8 cellular contexts compared by ENCODE assay signal in the genomic region with DNA sequence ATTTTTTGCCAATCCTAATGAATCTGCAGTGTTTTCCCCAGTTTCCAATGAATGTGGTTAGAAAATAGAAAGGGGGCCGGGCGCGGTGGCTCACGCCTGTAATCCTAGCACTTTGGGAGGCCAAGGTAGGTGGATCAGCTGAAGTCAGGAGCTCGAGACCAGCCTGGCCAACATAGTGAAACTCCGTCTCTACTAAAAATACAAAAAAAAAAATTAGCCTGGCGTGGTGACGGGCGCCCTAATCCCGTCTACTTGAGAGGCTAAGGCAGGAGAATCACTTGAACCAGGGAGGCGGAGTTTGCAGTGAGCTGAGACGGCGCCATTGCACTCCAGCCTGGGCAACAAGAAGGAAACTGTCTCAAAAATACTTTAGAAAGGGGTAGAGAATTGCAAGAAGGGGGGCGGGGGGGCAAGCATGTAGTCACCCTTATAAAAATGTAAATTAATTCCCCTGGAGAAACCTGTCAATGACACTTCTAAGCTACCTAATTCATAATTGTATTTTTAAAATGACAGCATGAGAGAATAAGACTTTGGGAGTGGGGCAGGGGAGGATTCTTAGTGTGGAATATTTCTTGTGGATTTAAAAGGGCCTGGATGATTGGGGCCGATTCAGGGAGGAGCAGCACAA. TPM values are rescaled to one million over a fixed set of nuclear protein-coding genes. Genes with fewer than 3 reads are reported as not detected.
DNase-seq lines count a peak whose midpoint lies in the region; ATAC-seq and TF ChIP-seq lines count a peak whose summit lies in the region.

No MANE protein-coding gene starts in this region.

- peak overlapping the region; percentile 99 for H3K27ac Mint-ChIP-seq in type B pancreatic cell

- H3K4me3 Mint-ChIP-seq in type B pancreatic cell = peak overlapping the region; percentile 99

- peaks cover 5% of the 10 kb centered on the region for H3K36me3 Mint-ChIP-seq in type B pancreatic cell

- H3K27ac ChIP-seq in heart left ventricle = peak overlapping the region in 3 of 12 donors; percentile 9 to 99 (median 97)
- H3K27ac ChIP-seq in adrenal gland = peak overlapping the region in 3 of 5 donors; percentile 92 to 99 (median 98)
- H3K27ac ChIP-seq in right lobe of liver = peak overlapping the region; percentile 99

- no peaks in the 10 kb centered on the region for H3K27me3 Mint-ChIP-seq in type B pancreatic cell

- peaks cover 27% of the 10 kb centered on the region for H3K4me1 Mint-ChIP-seq in type B pancreatic cell (ENCODE audit: unreplicated experiment)

- TF ChIP-seq CTCF in heart left ventricle (IDR thresholded peaks at IDR 0.05) = no peak
- no peak for TF ChIP-seq CTCF in adrenal gland (IDR thresholded peaks at IDR 0.05)
- TF ChIP-seq CTCF in right lobe of liver (IDR thresholded peaks at IDR 0.05) = no peak
- TF ChIP-seq CTCF in type B pancreatic cell (conservative IDR thresholded peaks at IDR 0.05) = no peak

- TF ChIP-seq POLR2A in heart left ventricle (IDR thresholded peaks at IDR 0.05) (no peak), adrenal gland (IDR thresholded peaks at IDR 0.05) (no peak), right lobe of liver (IDR thresholded peaks at IDR 0.05) (no peak)

- H3K27me3 ChIP-seq in heart left ventricle (no peaks in the 10 kb centered on the region), adrenal gland (no peaks in the 10 kb centered on the region), right lobe of liver (no peaks in the 10 kb centered on the region)

- DNase-seq in heart left ventricle = no peak
- DNase-seq in left ventricle myocardium superior = no peak
- peak in 2 of 7 donors; percentile 22 to 25 for DNase-seq in adrenal gland
- DNase-seq in right lobe of liver = no peak
- no peak for DNase-seq in type B pancreatic cell (ENCODE audit: extremely low spot score, unreplicated experiment)
- no peak for DNase-seq in islet precursor cell
- DNase-seq in NCI-H146 (lab: John Stamatoyannopoulos, UW) = no peak

- no peak for ATAC-seq in heart left ventricle
- no peak for ATAC-seq in left ventricle myocardium superior
- no peak for ATAC-seq in right lobe of liver
- no peak for ATAC-seq in GM21529 (IDR thresholded peaks at IDR 0.05; ENCODE audit: unreplicated experiment)

- H3K4me3 ChIP-seq in heart left ventricle (peak overlapping the region in 10 of 12 donors; percentile 59 to 100 (median 96)), adrenal gland (peak overlapping the region in 2 of 4 donors; percentile 33 to 84), right lobe of liver (peak overlapping the region; percentile 91 to 97 (median 93))

- intact Hi-C loops in heart left ventricle (cut with DNase I) = loop anchor here in 7 of 10 donors (5.0 to 10.0 kb wide), 5 partner anchors 75 to 137 kb away; a partner anchor contains a TSS
- intact Hi-C loops in left ventricle myocardium superior (cut with micrococcal nuclease) = loop anchor here (10.0 kb wide), 1 partner anchor 135 kb away; a partner anchor contains a TSS
- intact Hi-C loops in adrenal gland (cut with DNase I) = loop anchor here (5.0 to 10.0 kb wide), 2 partner anchors 132 to 135 kb away; a partner anchor contains a TSS
- intact Hi-C loops in right lobe of liver (cut with DNase I) = loop anchor here (10.0 kb wide), 2 partner anchors 125 to 135 kb away; a partner anchor contains a TSS

- H3K9me3 Mint-ChIP-seq in type B pancreatic cell = no peaks in the 10 kb centered on the region

- no peaks in the 10 kb centered on the region for H3K9me3 ChIP-seq in heart left ventricle
- no peaks in the 10 kb centered on the region for H3K9me3 ChIP-seq in adrenal gland (replicated peaks in 1 of 3)
- H3K9me3 ChIP-seq in right lobe of liver = no peaks in the 10 kb centered on the region

- peaks cover 0 to 34% (median 24%) of the 10 kb centered on the region in 9 donors for H3K36me3 ChIP-seq in heart left ventricle
- peaks cover 0 to 12% of the 10 kb centered on the region in 2 donors for H3K36me3 ChIP-seq in adrenal gland (replicated peaks in 1 of 2)
- H3K36me3 ChIP-seq in right lobe of liver = peaks cover 0 to 9% (median 4%) of the 10 kb centered on the region in 4 donors

- WGBS in heart left ventricle, 4 donors = 69 to 77% (median 73%) methylated on average over 15 of the region's 15 CpGs
- 66 to 77% (median 73%) methylated on average over 15 of the region's 15 CpGs for WGBS in adrenal gland, 4 donors
- WGBS in right lobe of liver (ENCODE audit: insufficient coverage, low coverage, low lambda C conversion rate, missing lambda C conversion rate) = 26% methylated on average over 14 of the region's 15 CpGs

- H3K4me1 ChIP-seq in heart left ventricle (peaks cover 0 to 42% (median 25%) of the 10 kb centered on the region in 12 donors), adrenal gland (replicated peaks in 1 of 2) (peaks cover 26 to 34% of the 10 kb centered on the region in 2 donors), right lobe of liver (peaks cover 0 to 33% (median 18%) of the 10 kb centered on the region in 4 donors)

RNA-seq across cellular contexts. Expression of a gene that starts 1.7 kb away (rescaled TPM):
- total RNA-seq in heart left ventricle = 10 to 100 TPM; 68.2 to 93.6 (median 85.9) TPM
- polyA plus RNA-seq in heart left ventricle = 10 to 100 TPM; 40.7 to 48.9 TPM
- 85.5 TPM for total RNA-seq in left ventricle myocardium superior
- total RNA-seq in adrenal gland = 10 to 100 TPM; 54.3 to 95.5 (median 68.5) TPM
- polyA plus RNA-seq in adrenal gland = 10 to 100 TPM; 43.1 to 74.2 (median 43.4) TPM
- 10 to 100 TPM; 34.0 to 69.6 (median 49.7) TPM for total RNA-seq in right lobe of liver
- total RNA-seq in type B pancreatic cell (ENCODE audit: low replicate concordance) = 59.2 and 60.0 TPM in 2 replicates
